In the genomic region with DNA sequence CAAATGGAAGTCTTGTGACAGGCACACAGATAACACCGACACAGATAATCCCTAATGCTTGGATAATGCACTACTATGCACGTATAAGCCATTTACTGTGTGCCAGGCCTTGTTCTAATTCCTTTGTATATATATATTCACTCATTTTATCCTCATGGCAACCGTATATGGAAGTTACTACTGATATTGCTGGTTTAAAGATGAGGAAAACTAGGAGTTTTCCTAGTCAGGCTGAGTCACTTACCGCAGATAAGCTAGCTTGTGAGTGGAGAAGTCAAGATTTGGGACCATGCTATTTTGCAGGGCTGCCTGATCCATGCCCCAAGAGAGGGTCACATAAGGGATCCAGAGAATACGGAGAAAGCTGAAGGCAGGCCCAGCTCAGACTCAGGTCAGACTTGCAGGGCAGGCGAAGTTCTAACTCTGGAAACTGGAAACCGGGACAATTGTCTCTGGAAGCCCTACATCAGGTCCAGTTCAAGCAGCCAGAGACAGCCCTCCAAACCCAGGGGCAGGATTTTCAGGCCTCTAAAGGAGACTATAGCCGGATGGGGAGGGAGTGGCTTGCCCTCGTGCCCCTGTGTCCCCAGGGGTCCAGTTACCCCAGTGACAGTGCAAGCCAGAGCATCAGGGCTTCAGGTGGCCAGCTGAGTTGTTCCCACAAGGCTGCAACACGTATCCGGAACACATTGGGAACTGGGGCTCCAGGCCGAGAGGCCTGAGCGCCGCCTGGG, we compare ENCODE assay signal across 9 cellular contexts.
DNase-seq lines count a peak whose midpoint lies in the region; ATAC-seq and TF ChIP-seq lines count a peak whose summit lies in the region.
"Had no signal": no experiment of that assay in that cellular context is flagged by ENCODE, and none has a peak within 500 bp of the region (broad histone marks: within the 10 kb centered on the region; RNA-seq: fewer than 3 reads in every experiment).

No MANE protein-coding gene starts in this region.

- no peaks in the 10 kb centered on the region for H3K27me3 Mint-ChIP-seq in WTC11 (ENCODE audit: low read depth)

- H3F3A ChIP-seq in MM.1S (ENCODE audit: insufficient read depth, low read length) = no peaks in the 10 kb centered on the region

- H3K27ac ChIP-seq in right cardiac atrium (ENCODE audit: low read length) (peak overlapping the region; percentile 70), MM.1S (ENCODE audit: low read length) (no peak overlapping the region), hepatocyte (peak overlapping the region; percentile 34)

- H4K20me1 ChIP-seq in MM.1S (ENCODE audit: insufficient read depth, low read length) = no peaks in the 10 kb centered on the region
- H4K20me1 ChIP-seq in hepatocyte (ENCODE audit: insufficient read depth, poor library complexity, severe bottlenecking) = no peaks in the 10 kb centered on the region

- no peak for DNase-seq in right cardiac atrium
- DNase-seq in left cardiac atrium = no peak
- DNase-seq in MM.1S = no peak
- DNase-seq in hepatocyte (ENCODE audit: low spot score) = peak; percentile 13
- no peak for DNase-seq in AG20443 (ENCODE audit: low spot score)
- DNase-seq in WTC11 (ENCODE audit: low spot score) = no peak
- DNase-seq in kidney glomerular epithelial cell (lab: John Stamatoyannopoulos, UW) = no peak

- CTCF ChIA-PET in WTC11 (lab: Charles Lee) = interaction anchor here (0.6 to 3.3 kb wide), 44 partner anchors 8 to 964 kb away, joined by 3 to 18 read pairs (median 4); no protein-coding TSS in a partner anchor

- H3K4me2 ChIP-seq in MM.1S (ENCODE audit: low read depth, low read length) (peak overlapping the region; percentile 88; the same call in 1 of the 2 replicates), hepatocyte (no peak overlapping the region)

- no peak overlapping the region for H3K4me3 ChIP-seq in right cardiac atrium (ENCODE audit: low read length)
- H3K4me3 ChIP-seq in MM.1S (ENCODE audit: low read length) = no peak overlapping the region
- no peak overlapping the region for H3K4me3 ChIP-seq in hepatocyte

- TF ChIP-seq CTCF in MM.1S (IDR thresholded peaks at IDR 0.05; ENCODE audit: low read length) (no peak), hepatocyte (IDR thresholded peaks at IDR 0.05; ENCODE audit: poor library complexity) (no peak), WTC11 (IDR thresholded peaks at IDR 0.05) (no peak)

- POLR2A ChIA-PET in WTC11 (lab: Charles Lee) = interaction anchor here (0.6 to 0.9 kb wide), 2 partner anchors 94 to 111 kb away, joined by 3 read pairs; no protein-coding TSS in a partner anchor

- WGBS in right cardiac atrium = 35% methylated on average over 14 of the region's 14 CpGs
- 41% methylated on average over 14 of the region's 14 CpGs for WGBS in hepatocyte (ENCODE audit: low lambda C conversion rate, missing lambda C conversion rate)

- H3K9me3 Mint-ChIP-seq in WTC11 = no peaks in the 10 kb centered on the region
- H3K9me3 Mint-ChIP-seq: activated naive CD8-positive, alpha-beta T cell treated with anti-CD3 and anti-CD28 coated beads, Interleukin-2, amount 10 ng/mL, durations not matched to agents 7 days and 5 days had no signal

- no peak overlapping the region for H3K9ac ChIP-seq in MM.1S (ENCODE audit: low read length)

- H3K79me2 ChIP-seq in MM.1S (ENCODE audit: low read length) (no peaks in the 10 kb centered on the region), hepatocyte (no peaks in the 10 kb centered on the region)

- no peaks in the 10 kb centered on the region for H3K27me3 ChIP-seq in right cardiac atrium (ENCODE audit: control insufficient read depth, insufficient read depth)
- no peaks in the 10 kb centered on the region for H3K27me3 ChIP-seq in MM.1S (replicated peaks; ENCODE audit: insufficient read depth, low read length)
- H3K27me3 ChIP-seq in hepatocyte = no peaks in the 10 kb centered on the region

- peaks cover 27% of the 10 kb centered on the region for H3K4me1 Mint-ChIP-seq in WTC11
- H3K4me1 Mint-ChIP-seq: activated naive CD8-positive, alpha-beta T cell treated with anti-CD3 and anti-CD28 coated beads, Interleukin-2, amount 10 ng/mL, durations not matched to agents 7 days and 5 days had no signal

- H3K9me2 ChIP-seq in MM.1S (replicated peaks; ENCODE audit: insufficient read depth, low read length) (no peaks in the 10 kb centered on the region), hepatocyte (replicated peaks; ENCODE audit: insufficient read depth) (no peaks in the 10 kb centered on the region)

- no peaks in the 10 kb centered on the region for H3K36me3 Mint-ChIP-seq in WTC11
- H3K36me3 Mint-ChIP-seq: activated naive CD8-positive, alpha-beta T cell treated with anti-CD3 and anti-CD28 coated beads, Interleukin-2, amount 10 ng/mL, durations not matched to agents 7 days and 5 days had no signal

- H2AFZ ChIP-seq in MM.1S (ENCODE audit: low read length) (peak overlapping the region; percentile 79), hepatocyte (no peak overlapping the region)

- no peak overlapping the region for H3K27ac Mint-ChIP-seq in WTC11
- H3K27ac Mint-ChIP-seq: activated naive CD8-positive, alpha-beta T cell treated with anti-CD3 and anti-CD28 coated beads, Interleukin-2, amount 10 ng/mL, durations not matched to agents 7 days and 5 days had no signal

- H3K36me3 ChIP-seq in MM.1S (replicated peaks; ENCODE audit: insufficient read depth, low read length) = no peaks in the 10 kb centered on the region
- no peaks in the 10 kb centered on the region for H3K36me3 ChIP-seq in hepatocyte (replicated peaks; ENCODE audit: insufficient read depth, low read depth)

- H3K9me3 ChIP-seq in right cardiac atrium (ENCODE audit: control insufficient read depth, low read length) (no peaks in the 10 kb centered on the region), MM.1S (replicated peaks; ENCODE audit: insufficient read depth, low read length) (no peaks in the 10 kb centered on the region), hepatocyte (ENCODE audit: low read depth) (no peaks in the 10 kb centered on the region)

- ATAC-seq in right cardiac atrium (no peak), left cardiac atrium (no peak), HG02623 (IDR thresholded peaks at IDR 0.05; ENCODE audit: unreplicated experiment) (no peak), WTC11 (no peak)

- H3K4me1 ChIP-seq in right cardiac atrium (ENCODE audit: control insufficient read depth, insufficient read depth, low read length) = peaks cover 6% of the 10 kb centered on the region
- no peaks in the 10 kb centered on the region for H3K4me1 ChIP-seq in MM.1S (ENCODE audit: low read length)
- peaks cover 16% of the 10 kb centered on the region for H3K4me1 ChIP-seq in hepatocyte (ENCODE audit: insufficient read depth)

- intact Hi-C loops in right cardiac atrium (cut with DNase I) (loop anchor here in 3 of 4 donors (5.0 to 10.0 kb wide), 5 partner anchors 165 to 965 kb away; no protein-coding TSS in a partner anchor), left cardiac atrium (cut with DNase I) (loop anchor here in 1 of 2 donors (5.0 kb wide), 3 partner anchors 168 to 963 kb away; no protein-coding TSS in a partner anchor)

- no peak overlapping the region for H3K4me3 Mint-ChIP-seq in WTC11
- H3K4me3 Mint-ChIP-seq: activated naive CD8-positive, alpha-beta T cell treated with anti-CD3 and anti-CD28 coated beads, Interleukin-2, amount 10 ng/mL, durations not matched to agents 7 days and 5 days had no signal

TF ChIP-seq in WTC11, 78 proteins besides CTCF, POLR2A, EP300 and RAD21 (continues in another document):
- TF ChIP-seq IRF2 (CRISPR knock-in tag; IDR thresholded peaks at IDR 0.05; ENCODE audit: borderline replicate concordance, low read depth) (no peak), TP53 (CRISPR knock-in tag; IDR thresholded peaks at IDR 0.05) (no peak), ZNF671 (CRISPR knock-in tag; IDR thresholded peaks at IDR 0.05) (no peak), FOXK1 (CRISPR knock-in tag; IDR thresholded peaks at IDR 0.05) (no peak), CBFB (CRISPR knock-in tag; IDR thresholded peaks at IDR 0.05; ENCODE audit: low read depth) (no peak), ZNF138 (CRISPR knock-in tag; conservative IDR thresholded peaks at IDR 0.05) (no peak), ZNF263 (CRISPR knock-in tag; IDR thresholded peaks at IDR 0.05; ENCODE audit: low read depth) (no peak), SP1 (CRISPR knock-in tag; conservative IDR thresholded peaks at IDR 0.05) (no peak), ETV6 (CRISPR knock-in tag; IDR thresholded peaks at IDR 0.05) (no peak)
- TF ChIP-seq, protein P1, sequence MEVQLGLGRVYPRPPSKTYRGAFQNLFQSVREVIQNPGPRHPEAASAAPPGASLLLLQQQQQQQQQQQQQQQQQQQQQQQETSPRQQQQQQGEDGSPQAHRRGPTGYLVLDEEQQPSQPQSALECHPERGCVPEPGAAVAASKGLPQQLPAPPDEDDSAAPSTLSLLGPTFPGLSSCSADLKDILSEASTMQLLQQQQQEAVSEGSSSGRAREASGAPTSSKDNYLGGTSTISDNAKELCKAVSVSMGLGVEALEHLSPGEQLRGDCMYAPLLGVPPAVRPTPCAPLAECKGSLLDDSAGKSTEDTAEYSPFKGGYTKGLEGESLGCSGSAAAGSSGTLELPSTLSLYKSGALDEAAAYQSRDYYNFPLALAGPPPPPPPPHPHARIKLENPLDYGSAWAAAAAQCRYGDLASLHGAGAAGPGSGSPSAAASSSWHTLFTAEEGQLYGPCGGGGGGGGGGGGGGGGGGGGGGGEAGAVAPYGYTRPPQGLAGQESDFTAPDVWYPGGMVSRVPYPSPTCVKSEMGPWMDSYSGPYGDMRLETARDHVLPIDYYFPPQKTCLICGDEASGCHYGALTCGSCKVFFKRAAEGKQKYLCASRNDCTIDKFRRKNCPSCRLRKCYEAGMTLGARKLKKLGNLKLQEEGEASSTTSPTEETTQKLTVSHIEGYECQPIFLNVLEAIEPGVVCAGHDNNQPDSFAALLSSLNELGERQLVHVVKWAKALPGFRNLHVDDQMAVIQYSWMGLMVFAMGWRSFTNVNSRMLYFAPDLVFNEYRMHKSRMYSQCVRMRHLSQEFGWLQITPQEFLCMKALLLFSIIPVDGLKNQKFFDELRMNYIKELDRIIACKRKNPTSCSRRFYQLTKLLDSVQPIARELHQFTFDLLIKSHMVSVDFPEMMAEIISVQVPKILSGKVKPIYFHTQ (CRISPR knock-in tag; IDR thresholded peaks at IDR 0.05) = no peak
- TF ChIP-seq, protein P2, sequence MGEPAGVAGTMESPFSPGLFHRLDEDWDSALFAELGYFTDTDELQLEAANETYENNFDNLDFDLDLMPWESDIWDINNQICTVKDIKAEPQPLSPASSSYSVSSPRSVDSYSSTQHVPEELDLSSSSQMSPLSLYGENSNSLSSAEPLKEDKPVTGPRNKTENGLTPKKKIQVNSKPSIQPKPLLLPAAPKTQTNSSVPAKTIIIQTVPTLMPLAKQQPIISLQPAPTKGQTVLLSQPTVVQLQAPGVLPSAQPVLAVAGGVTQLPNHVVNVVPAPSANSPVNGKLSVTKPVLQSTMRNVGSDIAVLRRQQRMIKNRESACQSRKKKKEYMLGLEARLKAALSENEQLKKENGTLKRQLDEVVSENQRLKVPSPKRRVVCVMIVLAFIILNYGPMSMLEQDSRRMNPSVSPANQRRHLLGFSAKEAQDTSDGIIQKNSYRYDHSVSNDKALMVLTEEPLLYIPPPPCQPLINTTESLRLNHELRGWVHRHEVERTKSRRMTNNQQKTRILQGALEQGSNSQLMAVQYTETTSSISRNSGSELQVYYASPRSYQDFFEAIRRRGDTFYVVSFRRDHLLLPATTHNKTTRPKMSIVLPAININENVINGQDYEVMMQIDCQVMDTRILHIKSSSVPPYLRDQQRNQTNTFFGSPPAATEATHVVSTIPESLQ (CRISPR knock-in tag; IDR thresholded peaks at IDR 0.05) = no peak
